Comparison of ENCODE assay signal across 1 cellular context in genomic region chr3:138942861-138943623, GRCh38.
A peak's percentile ranks its signal among the peaks of the same experiment; 100 is the strongest.
TF ChIP-seq lines count a peak whose summit lies in the region.

No MANE protein-coding gene starts in this region.

TF ChIP-seq in GM12878, 131 proteins besides CTCF, POLR2A, EP300 and RAD21:
- 0 out of 2 replicates have a peak, but pooled peaks have one; percentile 69 for TF ChIP-seq EZH2 (IDR thresholded peaks at IDR 0.05; ENCODE audit: borderline replicate concordance, control insufficient read depth, low read depth, low read length)
- no peak for TF ChIP-seq SMAD5 (IDR thresholded peaks at IDR 0.05; ENCODE audit: low read depth)
- TF ChIP-seq MLLT1 (IDR thresholded peaks at IDR 0.05) = no peak
- TF ChIP-seq BMI1 (IDR thresholded peaks at IDR 0.05; ENCODE audit: borderline replicate concordance) = peak; percentile 44; the same call in 1 of the 2 replicates
